ENCODE assay signal across 19 cellular contexts in the genomic region with DNA sequence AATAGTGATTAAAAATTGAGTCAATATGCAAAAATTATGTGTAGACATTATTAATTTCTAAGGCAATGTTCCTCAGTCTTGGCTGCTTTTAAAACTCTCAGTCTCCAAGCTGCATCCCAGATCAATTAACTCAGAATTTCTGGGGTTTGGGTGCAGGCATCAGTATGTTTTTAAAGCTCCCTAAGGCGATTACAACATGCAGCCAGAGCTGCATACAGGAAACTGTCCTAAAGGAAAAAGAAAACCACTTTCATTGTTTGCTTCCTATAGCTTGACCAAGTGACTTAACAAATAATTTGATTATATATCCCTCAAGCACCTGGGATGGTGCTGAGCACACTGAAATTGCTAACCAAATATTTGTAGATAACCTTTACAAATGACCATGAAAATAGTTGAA.
DNase-seq lines count a peak whose midpoint lies in the region; ATAC-seq and TF ChIP-seq lines count a peak whose summit lies in the region.
"Had no signal": no experiment of that assay in that cellular context is flagged by ENCODE, and none has a peak within 500 bp of the region (broad histone marks: within the 10 kb centered on the region; RNA-seq: fewer than 3 reads in every experiment).

No MANE protein-coding gene starts in this region.

- H3K9me3 Mint-ChIP-seq in natural killer cell treated with Interleukin-12 subunit alpha and Interleukin-12 subunit beta and Interleukin-15 and Interleukin-18, amount 100 ng/mL, for 72 hours, result no peaks in the 10 kb centered on the region
- no peaks in the 10 kb centered on the region for H3K9me3 Mint-ChIP-seq in natural killer cell
- H3K9me3 Mint-ChIP-seq: activated naive CD4-positive, alpha-beta T cell treated with anti-CD3 and anti-CD28 coated beads for 36 hours; CD8-positive, alpha-beta T cell had no signal

- TF ChIP-seq CTCF in natural killer cell (IDR thresholded peaks at IDR 0.05) (no peak), uterus (IDR thresholded peaks at IDR 0.05) (no peak), transverse colon (IDR thresholded peaks at IDR 0.05) (no peak), thyroid gland (IDR thresholded peaks at IDR 0.05) (no peak)

- H3K4me1 ChIP-seq in adipocyte (ENCODE audit: control insufficient read depth, insufficient read depth, low read length) (peaks cover 16% of the 10 kb centered on the region), uterus (peaks cover 2 to 3% of the 10 kb centered on the region in 2 donors), transverse colon (peaks cover 0 to 4% (median 1%) of the 10 kb centered on the region in 4 donors), thyroid gland (peaks cover 0 to 5% of the 10 kb centered on the region in 2 donors)
- H3K4me1 ChIP-seq: right atrium auricular region had no signal

- in situ Hi-C loops in transverse colon (cut with MboI; ENCODE audit: low pct_ligation_motif_present in 1 of 4, low pct_unique_long_range_greater_than_20kb in 1 of 4, low sequenced_read_pairs in 3 of 4), result no loop called here

- no peak for TF ChIP-seq EP300 in transverse colon (IDR thresholded peaks at IDR 0.05; ENCODE audit: low read depth)

- peaks cover 4% of the 10 kb centered on the region for H3K36me3 Mint-ChIP-seq in natural killer cell treated with Interleukin-12 subunit alpha and Interleukin-12 subunit beta and Interleukin-15 and Interleukin-18, amount 100 ng/mL, for 72 hours
- H3K36me3 Mint-ChIP-seq in natural killer cell, result no peaks in the 10 kb centered on the region
- H3K36me3 Mint-ChIP-seq: CD8-positive, alpha-beta T cell had no signal

- no peak for ATAC-seq in natural killer cell treated with Interleukin-12 subunit alpha and Interleukin-12 subunit beta and Interleukin-15 and Interleukin-18, amount 100 ng/mL, for 72 hours
- no peak for ATAC-seq in natural killer cell
- ATAC-seq in HG03457 (IDR thresholded peaks at IDR 0.05; ENCODE audit: unreplicated experiment), result peak; percentile 22
- ATAC-seq in GM21367 (IDR thresholded peaks at IDR 0.05; ENCODE audit: unreplicated experiment), result no peak
- ATAC-seq: CD8-positive, alpha-beta T cell; gastroesophageal sphincter; left lobe of liver; mucosa of descending colon; stimulated activated naive CD8-positive, alpha-beta T cell treated with anti-CD3 and anti-CD28 coated beads, Interleukin-15, Interleukin-2, amounts not matched to agents 100 U/mL and 50 U/mL, for 24 hours had no signal

- H3K27ac ChIP-seq in uterus, result peak overlapping the region; percentile 52 to 67
- H3K27ac ChIP-seq in transverse colon, result no peak overlapping the region
- no peak overlapping the region for H3K27ac ChIP-seq in thyroid gland

- peaks cover 0 to 4% of the 10 kb centered on the region in 2 donors for H3K27me3 Mint-ChIP-seq in natural killer cell treated with Interleukin-12 subunit alpha and Interleukin-12 subunit beta and Interleukin-15 and Interleukin-18, amount 100 ng/mL, for 72 hours
- H3K27me3 Mint-ChIP-seq in natural killer cell (ENCODE audit: low read depth in 2 of 2), result peaks cover 0 to 2% of the 10 kb centered on the region in 2 donors

- WGBS in transverse colon (ENCODE audit: low coverage in 1 of 2), 2 donors, result 63 to 75% methylated on average over 1 of the region's 1 CpG
- WGBS in thyroid gland, 2 donors, result 70 to 74% methylated on average over 1 of the region's 1 CpG

- H3K27me3 ChIP-seq in adipocyte (replicated peaks; ENCODE audit: control insufficient read depth, insufficient read depth, low read length), result no peaks in the 10 kb centered on the region
- H3K27me3 ChIP-seq in uterus, result no peaks in the 10 kb centered on the region
- no peaks in the 10 kb centered on the region for H3K27me3 ChIP-seq in transverse colon
- no peaks in the 10 kb centered on the region for H3K27me3 ChIP-seq in thyroid gland
- H3K27me3 ChIP-seq: gastroesophageal sphincter, right atrium auricular region had no signal

- DNase-seq in natural killer cell treated with Interleukin-12 subunit alpha and Interleukin-12 subunit beta and Interleukin-15 and Interleukin-18, amount 100 ng/mL, for 72 hours (ENCODE audit: low spot score), result no peak
- DNase-seq in natural killer cell (no peak), adipocyte (ENCODE audit: low read depth) (peak; percentile 42), uterus (no peak), transverse colon (no peak), thyroid gland (no peak)
- DNase-seq: activated CD4-positive, alpha-beta T cell treated with anti-CD3 and anti-CD28 coated beads, Interleukin-2, amount 50 U/mL, for 48 hours; activated naive CD4-positive, alpha-beta T cell treated with anti-CD3 and anti-CD28 coated beads for 36 hours; CD8-positive, alpha-beta T cell; mucosa of descending colon; NCI-H187 treated with DMSO at 0.1 percent for 48 hours; NCI-H345; nucleus accumbens; stimulated activated naive CD8-positive, alpha-beta T cell treated with anti-CD3 and anti-CD28 coated beads, Interleukin-15, Interleukin-2, amounts not matched to agents 100 U/mL and 50 U/mL, for 24 hours had no signal

- H3K4me3 Mint-ChIP-seq in natural killer cell treated with Interleukin-12 subunit alpha and Interleukin-12 subunit beta and Interleukin-15 and Interleukin-18, amount 100 ng/mL, for 72 hours, result peak overlapping the region; percentile 63
- H3K4me3 Mint-ChIP-seq in natural killer cell, result no peak overlapping the region
- H3K4me3 Mint-ChIP-seq: activated naive CD4-positive, alpha-beta T cell treated with anti-CD3 and anti-CD28 coated beads for 36 hours; CD8-positive, alpha-beta T cell had no signal

- H3K27ac Mint-ChIP-seq in natural killer cell treated with Interleukin-12 subunit alpha and Interleukin-12 subunit beta and Interleukin-15 and Interleukin-18, amount 100 ng/mL, for 72 hours, result peak overlapping the region; percentile 58 to 70
- no peak overlapping the region for H3K27ac Mint-ChIP-seq in natural killer cell
- H3K27ac Mint-ChIP-seq: activated naive CD4-positive, alpha-beta T cell treated with anti-CD3 and anti-CD28 coated beads for 36 hours had no signal

- H3K36me3 ChIP-seq in adipocyte (ENCODE audit: control insufficient read depth, insufficient read depth, low read length, severe bottlenecking) (no peaks in the 10 kb centered on the region), uterus (no peaks in the 10 kb centered on the region), transverse colon (no peaks in the 10 kb centered on the region), thyroid gland (no peaks in the 10 kb centered on the region)
- H3K36me3 ChIP-seq: gastroesophageal sphincter, right atrium auricular region had no signal

- H3K9me3 ChIP-seq in adipocyte (ENCODE audit: control insufficient read depth, low read length), result no peaks in the 10 kb centered on the region
- H3K9me3 ChIP-seq in uterus, result no peaks in the 10 kb centered on the region
- H3K9me3 ChIP-seq in transverse colon, result no peaks in the 10 kb centered on the region
- H3K9me3 ChIP-seq in thyroid gland, result no peaks in the 10 kb centered on the region
- H3K9me3 ChIP-seq: gastroesophageal sphincter, mucosa of descending colon, right atrium auricular region had no signal

- intact Hi-C loops in natural killer cell (cut with micrococcal nuclease), result no loop called here
- intact Hi-C loops in uterus (cut with DNase I; ENCODE audit: low total_unique reads), result no loop called here
- intact Hi-C loops in transverse colon (cut with DNase I; ENCODE audit: low total_unique reads), result no loop called here
- intact Hi-C loops in thyroid gland (cut with DNase I), result no loop called here

- peak overlapping the region; percentile 3 for H3K9ac ChIP-seq in adipocyte (ENCODE audit: low read length)

- peaks cover 17 to 29% of the 10 kb centered on the region in 2 donors for H3K4me1 Mint-ChIP-seq in natural killer cell treated with Interleukin-12 subunit alpha and Interleukin-12 subunit beta and Interleukin-15 and Interleukin-18, amount 100 ng/mL, for 72 hours (ENCODE audit: low read depth in 2 of 2)
- peaks cover 7 to 20% of the 10 kb centered on the region in 2 donors for H3K4me1 Mint-ChIP-seq in natural killer cell

- no peak for TF ChIP-seq POLR2A in uterus (IDR thresholded peaks at IDR 0.05)
- no peak for TF ChIP-seq POLR2A in transverse colon (IDR thresholded peaks at IDR 0.05)
- TF ChIP-seq POLR2A in thyroid gland (IDR thresholded peaks at IDR 0.05), result no peak

- H3K4me3 ChIP-seq in adipocyte (ENCODE audit: low read length) (no peak overlapping the region), uterus (no peak overlapping the region), transverse colon (no peak overlapping the region), thyroid gland (replicated peaks in 1 of 3) (no peak overlapping the region)
- H3K4me3 ChIP-seq: gastroesophageal sphincter, mucosa of descending colon, right atrium auricular region had no signal

Comparison
In these comparisons a context has a peak if more than half of its experiments do, and no peak if none do; other contexts are left out.
1. H3K27ac Mint-ChIP-seq: peak in natural killer cell treated with Interleukin-12 subunit alpha and Interleukin-12 subunit beta and Interleukin-15 and Interleukin-18, amount 100 ng/mL, for 72 hours (2 of 2); none in natural killer cell (0 of 2).
2. H3K27ac ChIP-seq: peak in uterus (2 of 2); none in transverse colon (0 of 4) and thyroid gland (0 of 3).